Comparison of ENCODE assay signal across 13 cellular contexts in genomic region chr6:19719691-19720127, GRCh38.
DNase-seq lines count a peak whose midpoint lies in the region; ATAC-seq and TF ChIP-seq lines count a peak whose summit lies in the region.
"Had no signal": no experiment of that assay in that cellular context is flagged by ENCODE, and none has a peak within 500 bp of the region (broad histone marks: within the 10 kb centered on the region; RNA-seq: fewer than 3 reads in every experiment).

No MANE protein-coding gene starts in this region.

- intact Hi-C loops in sciatic nerve (cut with DNase I) = no loop called here
- intact Hi-C loops in left colon (cut with DNase I, micrococcal nuclease) = no loop called here

- H3K9me3 Mint-ChIP-seq in mesothelial cell of epicardium = no peaks in the 10 kb centered on the region
- H3K9me3 Mint-ChIP-seq: activated naive CD4-positive, alpha-beta T cell treated with anti-CD3 and anti-CD28 coated beads, Interleukin-2, amount 50 U/mL, for 24 hours; stimulated activated effector memory CD8-positive, alpha-beta T cell treated with anti-CD3 and anti-CD28 coated beads, Interleukin-12 subunit alpha, Interleukin-12 subunit beta, amount 100 ng/mL, for 72 hours had no signal

- peak overlapping the region; percentile 78 for H3K27ac Mint-ChIP-seq in mesothelial cell of epicardium
- H3K27ac Mint-ChIP-seq: activated naive CD4-positive, alpha-beta T cell treated with anti-CD3 and anti-CD28 coated beads, Interleukin-2, amount 50 U/mL, for 24 hours; stimulated activated effector memory CD8-positive, alpha-beta T cell treated with anti-CD3 and anti-CD28 coated beads, Interleukin-12 subunit alpha, Interleukin-12 subunit beta, amount 100 ng/mL, for 72 hours had no signal

- peaks cover 20% of the 10 kb centered on the region for H3K4me1 Mint-ChIP-seq in mesothelial cell of epicardium
- H3K4me1 Mint-ChIP-seq: activated naive CD4-positive, alpha-beta T cell treated with anti-CD3 and anti-CD28 coated beads, Interleukin-2, amount 50 U/mL, for 24 hours; stimulated activated effector memory CD8-positive, alpha-beta T cell treated with anti-CD3 and anti-CD28 coated beads, Interleukin-12 subunit alpha, Interleukin-12 subunit beta, amount 100 ng/mL, for 72 hours had no signal

- TF ChIP-seq CTCF in AG09319 (IDR thresholded peaks at IDR 0.05; ENCODE audit: low read depth, low read length) = no peak
- TF ChIP-seq CTCF in mesothelial cell of epicardium (IDR thresholded peaks at IDR 0.05; ENCODE audit: unreplicated experiment) = no peak

- no peak overlapping the region for H3K4me3 Mint-ChIP-seq in mesothelial cell of epicardium
- H3K4me3 Mint-ChIP-seq: activated naive CD4-positive, alpha-beta T cell treated with anti-CD3 and anti-CD28 coated beads, Interleukin-2, amount 50 U/mL, for 24 hours; stimulated activated effector memory CD8-positive, alpha-beta T cell treated with anti-CD3 and anti-CD28 coated beads, Interleukin-12 subunit alpha, Interleukin-12 subunit beta, amount 100 ng/mL, for 72 hours had no signal

- H3K36me3 Mint-ChIP-seq in mesothelial cell of epicardium = no peaks in the 10 kb centered on the region
- H3K36me3 Mint-ChIP-seq: activated naive CD4-positive, alpha-beta T cell treated with anti-CD3 and anti-CD28 coated beads, Interleukin-2, amount 50 U/mL, for 24 hours; stimulated activated effector memory CD8-positive, alpha-beta T cell treated with anti-CD3 and anti-CD28 coated beads, Interleukin-12 subunit alpha, Interleukin-12 subunit beta, amount 100 ng/mL, for 72 hours had no signal

- no peak for ATAC-seq in sciatic nerve
- no peak for ATAC-seq in GM19328 (IDR thresholded peaks at IDR 0.05; ENCODE audit: unreplicated experiment)
- ATAC-seq in left colon = no peak
- ATAC-seq: stimulated activated effector memory CD8-positive, alpha-beta T cell treated with anti-CD3 and anti-CD28 coated beads, Interleukin-12 subunit alpha, Interleukin-12 subunit beta, amount 100 ng/mL, for 72 hours had no signal

- H3K27me3 Mint-ChIP-seq in mesothelial cell of epicardium (ENCODE audit: low read depth) = no peaks in the 10 kb centered on the region
- H3K27me3 Mint-ChIP-seq: activated naive CD4-positive, alpha-beta T cell treated with anti-CD3 and anti-CD28 coated beads, Interleukin-2, amount 50 U/mL, for 24 hours had no signal

- DNase-seq in AG09319 (ENCODE audit: extremely low read depth, low read depth) (peak; percentile 19), NCI-H2171 (lab: John Stamatoyannopoulos, UW) (peak; percentile 86), ecto neural progenitor cell (ENCODE audit: low spot score) (peak; percentile 79), mesothelial cell of epicardium (ENCODE audit: low spot score in 2 of 2, unreplicated experiment in 2 of 2) (no peak), sciatic nerve (ENCODE audit: low spot score) (no peak), left colon (no peak), occipital lobe (lab: John Stamatoyannopoulos, UW) (no peak)
- DNase-seq: activated CD4-positive, alpha-beta T cell treated with anti-CD3 and anti-CD28 coated beads for 4 hours; NCI-H2081; Right ventricle myocardium superior had no signal

Comparison
In these comparisons a context has a peak if more than half of its experiments do, and no peak if none do; other contexts are left out.
1. DNase-seq: peak in AG09319 (single experiment), NCI-H2171 (single experiment) and ecto neural progenitor cell (single experiment); none in mesothelial cell of epicardium (0 of 2), sciatic nerve (single experiment), left colon (0 of 2) and occipital lobe (single experiment).